In genomic region chr3:64440498-64440897, GRCh38 we compare ENCODE assay signal across 11 cellular contexts.
DNase-seq lines count a peak whose midpoint lies in the region; ATAC-seq and TF ChIP-seq lines count a peak whose summit lies in the region.
"Had no signal": no experiment of that assay in that cellular context is flagged by ENCODE, and none has a peak within 500 bp of the region (broad histone marks: within the 10 kb centered on the region; RNA-seq: fewer than 3 reads in every experiment).

No MANE protein-coding gene starts in this region.

- ATAC-seq in HG03108 (IDR thresholded peaks at IDR 0.05; ENCODE audit: unreplicated experiment) (no peak), GM21367 (IDR thresholded peaks at IDR 0.05; ENCODE audit: unreplicated experiment) (no peak)

- 61% methylated on average over 4 of the region's 4 CpGs for WGBS in hepatocyte (ENCODE audit: low lambda C conversion rate, missing lambda C conversion rate)
- 78 to 87% methylated on average over 4 of the region's 4 CpGs for WGBS in thyroid gland, 2 donors

- no peaks in the 10 kb centered on the region for H4K20me1 ChIP-seq in hepatocyte (ENCODE audit: insufficient read depth, poor library complexity, severe bottlenecking)

- H3K36me3 ChIP-seq in adipocyte (ENCODE audit: control insufficient read depth, insufficient read depth, low read length, severe bottlenecking) (no peaks in the 10 kb centered on the region), hepatocyte (replicated peaks; ENCODE audit: insufficient read depth, low read depth) (no peaks in the 10 kb centered on the region), thyroid gland (no peaks in the 10 kb centered on the region)

- peaks cover 19% of the 10 kb centered on the region for H3K27me3 ChIP-seq in adipocyte (replicated peaks; ENCODE audit: control insufficient read depth, insufficient read depth, low read length)
- peaks cover 8% of the 10 kb centered on the region for H3K27me3 ChIP-seq in hepatocyte
- no peaks in the 10 kb centered on the region for H3K27me3 ChIP-seq in thyroid gland

- TF ChIP-seq CTCF in hepatocyte (IDR thresholded peaks at IDR 0.05; ENCODE audit: poor library complexity) = no peak
- TF ChIP-seq CTCF in thyroid gland (IDR thresholded peaks at IDR 0.05) = no peak

- no peak overlapping the region for H3K9ac ChIP-seq in adipocyte (ENCODE audit: low read length)

- intact Hi-C loops in thyroid gland (cut with DNase I) = no loop called here

- DNase-seq in NCI-H2171 treated with DMSO at 0.1 percent for 48 hours (lab: John Stamatoyannopoulos, UW) (peak; percentile 8), NCI-H2171 (lab: John Stamatoyannopoulos, UW) (no peak), adipocyte (ENCODE audit: low read depth) (peak; percentile 73), hepatocyte (ENCODE audit: low spot score) (peak; percentile 34), thyroid gland (peak; percentile 19 to 35), foreskin melanocyte (no peak)
- DNase-seq: effector CD8-positive, alpha-beta T cell; GOT3; T-helper 2 cell had no signal

- H3K4me2 ChIP-seq in hepatocyte = no peak overlapping the region

- TF ChIP-seq POLR2A in thyroid gland (IDR thresholded peaks at IDR 0.05) = no peak

- H3K4me3 ChIP-seq in adipocyte (ENCODE audit: low read length) = no peak overlapping the region
- H3K4me3 ChIP-seq in hepatocyte = no peak overlapping the region
- H3K4me3 ChIP-seq in thyroid gland (replicated peaks in 1 of 3) = no peak overlapping the region

- H3K9me3 ChIP-seq in adipocyte (ENCODE audit: control insufficient read depth, low read length) = no peaks in the 10 kb centered on the region
- H3K9me3 ChIP-seq in hepatocyte (ENCODE audit: low read depth) = no peaks in the 10 kb centered on the region
- H3K9me3 ChIP-seq in thyroid gland = no peaks in the 10 kb centered on the region

- no peaks in the 10 kb centered on the region for H3K79me2 ChIP-seq in hepatocyte

- H3K9me2 ChIP-seq in hepatocyte (replicated peaks; ENCODE audit: insufficient read depth) = no peaks in the 10 kb centered on the region

- no peak overlapping the region for H2AFZ ChIP-seq in hepatocyte

- H3K27ac ChIP-seq in hepatocyte (no peak overlapping the region), thyroid gland (no peak overlapping the region)

- H3K4me1 ChIP-seq in adipocyte (ENCODE audit: control insufficient read depth, insufficient read depth, low read length) (peaks cover 26% of the 10 kb centered on the region), hepatocyte (ENCODE audit: insufficient read depth) (peaks cover 27% of the 10 kb centered on the region), thyroid gland (peaks cover 7 to 18% of the 10 kb centered on the region in 2 donors)

Comparison
In these comparisons a context has a peak if more than half of its experiments do, and no peak if none do; other contexts are left out.
1. DNase-seq: peak in NCI-H2171 treated with DMSO at 0.1 percent for 48 hours (single experiment), adipocyte (single experiment), hepatocyte (single experiment) and thyroid gland (2 of 2); none in NCI-H2171 (single experiment) and foreskin melanocyte (single experiment).